2 cellular contexts compared by ENCODE assay signal in genomic region chr1:81848880-81849500, GRCh38.
TF ChIP-seq lines count a peak whose summit lies in the region.

No MANE protein-coding gene starts in this region.

TF ChIP-seq in WTC11, 78 proteins besides CTCF, POLR2A, EP300 and RAD21 (continued from another document):
- TF ChIP-seq ARID4B (CRISPR knock-in tag; IDR thresholded peaks at IDR 0.05; ENCODE audit: borderline replicate concordance), result no peak

TF ChIP-seq in SK-N-SH treated with all-trans-retinoic acid at 6 μM for 48 hours, 23 proteins besides CTCF, POLR2A, EP300 and RAD21 (continued from another document):
- TF ChIP-seq TSHZ2 (CRISPR knock-in tag; IDR thresholded peaks at IDR 0.05), result no peak
- no peak for TF ChIP-seq CSDC2 (CRISPR knock-in tag; IDR thresholded peaks at IDR 0.05)
- TF ChIP-seq BACH2 (CRISPR knock-in tag; IDR thresholded peaks at IDR 0.05; ENCODE audit: borderline replicate concordance), result no peak
- no peak for TF ChIP-seq ZNF565 (CRISPR knock-in tag; conservative IDR thresholded peaks at IDR 0.05; ENCODE audit: low read depth)
